1 cellular context compared by ENCODE assay signal in genomic region chr5:54217826-54218503, GRCh38.
TF ChIP-seq lines count a peak whose summit lies in the region.

No MANE protein-coding gene starts in this region.

TF ChIP-seq in HEK293, 187 proteins besides CTCF, POLR2A, EP300 and RAD21 (continued from another document):
- no peak for TF ChIP-seq ZBTB6 (tag by site-specific recombination; IDR thresholded peaks at IDR 0.05)
- no peak for TF ChIP-seq ZNF350 (tag by site-specific recombination; IDR thresholded peaks at IDR 0.05)
- TF ChIP-seq ZNF561 (tag by site-specific recombination; IDR thresholded peaks at IDR 0.05; ENCODE audit: borderline replicate concordance): no peak
- no peak for TF ChIP-seq ZNF266 (tag by site-specific recombination; IDR thresholded peaks at IDR 0.05; ENCODE audit: low read depth)
- no peak for TF ChIP-seq PRDM6 (tag by site-specific recombination; IDR thresholded peaks at IDR 0.05)
- no peak for TF ChIP-seq ZNF518A (tag by site-specific recombination; conservative IDR thresholded peaks at IDR 0.05; ENCODE audit: low read depth)
- TF ChIP-seq ZBTB21 (tag by site-specific recombination; IDR thresholded peaks at IDR 0.05): no peak
- TF ChIP-seq ZNF157 (tag by site-specific recombination; IDR thresholded peaks at IDR 0.05): no peak
